ENCODE assay signal across 1 cellular context in the genomic region with DNA sequence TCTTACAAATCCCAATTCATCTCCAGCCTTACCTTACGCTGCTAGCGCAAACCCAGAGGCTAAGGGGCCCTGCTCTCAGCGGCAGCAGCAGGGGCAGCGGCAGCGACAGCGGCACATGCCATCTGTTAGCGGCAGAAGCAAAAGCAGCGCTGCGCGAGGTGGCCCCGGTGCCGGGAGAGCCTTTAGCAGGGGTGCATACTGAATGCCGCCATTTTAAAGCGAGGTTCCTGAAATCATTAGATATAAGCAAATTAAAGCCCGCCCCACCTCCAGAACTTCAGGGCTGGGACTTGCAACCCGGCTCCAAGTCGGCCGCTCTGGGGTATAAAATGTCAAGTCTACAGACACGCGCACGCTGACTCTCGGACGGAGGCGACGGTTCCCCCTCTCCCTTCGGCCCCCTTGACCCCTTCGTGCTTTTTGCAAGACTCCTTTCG.
TF ChIP-seq lines count a peak whose summit lies in the region.

A gene with protein sequence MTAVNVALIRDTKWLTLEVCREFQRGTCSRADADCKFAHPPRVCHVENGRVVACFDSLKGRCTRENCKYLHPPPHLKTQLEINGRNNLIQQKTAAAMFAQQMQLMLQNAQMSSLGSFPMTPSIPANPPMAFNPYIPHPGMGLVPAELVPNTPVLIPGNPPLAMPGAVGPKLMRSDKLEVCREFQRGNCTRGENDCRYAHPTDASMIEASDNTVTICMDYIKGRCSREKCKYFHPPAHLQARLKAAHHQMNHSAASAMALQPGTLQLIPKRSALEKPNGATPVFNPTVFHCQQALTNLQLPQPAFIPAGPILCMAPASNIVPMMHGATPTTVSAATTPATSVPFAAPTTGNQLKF (minus strand): TSS at position 220 of the 437 bp plus-strand sequence. CDS start 49,427 bp downstream, outside the sequence.

TF ChIP-seq in IMR-90, 13 proteins besides CTCF, POLR2A, EP300 and RAD21:
- no peak for TF ChIP-seq BHLHE40 (IDR thresholded peaks at IDR 0.05; ENCODE audit: low read depth, low read length)
- TF ChIP-seq, protein P1, sequence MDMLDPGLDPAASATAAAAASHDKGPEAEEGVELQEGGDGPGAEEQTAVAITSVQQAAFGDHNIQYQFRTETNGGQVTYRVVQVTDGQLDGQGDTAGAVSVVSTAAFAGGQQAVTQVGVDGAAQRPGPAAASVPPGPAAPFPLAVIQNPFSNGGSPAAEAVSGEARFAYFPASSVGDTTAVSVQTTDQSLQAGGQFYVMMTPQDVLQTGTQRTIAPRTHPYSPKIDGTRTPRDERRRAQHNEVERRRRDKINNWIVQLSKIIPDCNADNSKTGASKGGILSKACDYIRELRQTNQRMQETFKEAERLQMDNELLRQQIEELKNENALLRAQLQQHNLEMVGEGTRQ (IDR thresholded peaks at IDR 0.05; ENCODE audit: low read depth, low read length) = no peak
- TF ChIP-seq CHD1 (IDR thresholded peaks at IDR 0.05; ENCODE audit: low read depth, low read length) = no peak
- no peak for TF ChIP-seq NFE2L2 (IDR thresholded peaks at IDR 0.05; ENCODE audit: low read depth, low read length)
- TF ChIP-seq MAFK (IDR thresholded peaks at IDR 0.05; ENCODE audit: low read depth, low read length) = no peak
- TF ChIP-seq FOS (IDR thresholded peaks at IDR 0.05; ENCODE audit: low read depth, low read length) = no peak
- no peak for TF ChIP-seq RFX5 (IDR thresholded peaks at IDR 0.05; ENCODE audit: low read depth, low read length)
